In the genomic region with DNA sequence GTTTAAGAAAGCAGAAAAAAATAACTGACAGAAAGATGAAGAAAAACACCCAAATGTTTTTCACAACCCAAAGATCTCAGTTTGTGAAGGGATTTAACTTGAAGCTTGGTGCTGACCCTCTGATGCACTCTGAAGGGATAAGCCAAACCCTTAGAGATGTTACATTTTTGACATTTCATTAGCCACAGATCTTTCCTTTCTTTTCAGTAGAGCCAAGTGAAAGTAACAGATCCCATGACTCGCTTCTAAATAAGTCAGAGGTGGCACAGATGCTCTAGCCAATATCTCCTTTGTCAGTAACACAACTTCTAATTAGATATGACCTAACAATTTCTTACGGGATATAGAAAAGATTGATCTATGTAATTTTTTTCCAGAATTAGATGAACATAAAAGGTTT, we compare ENCODE assay signal across 28 cellular contexts.
DNase-seq lines count a peak whose midpoint lies in the region; ATAC-seq and TF ChIP-seq lines count a peak whose summit lies in the region.
"Had no signal": no experiment of that assay in that cellular context is flagged by ENCODE, and none has a peak within 500 bp of the region (broad histone marks: within the 10 kb centered on the region; RNA-seq: fewer than 3 reads in every experiment).

No MANE protein-coding gene starts in this region.

- H3K27ac ChIP-seq in RWPE2 (ENCODE audit: poor library complexity, severe bottlenecking) (no peak overlapping the region), RWPE1 (no peak overlapping the region)
- H3K27ac ChIP-seq: BLaER1, cardiac muscle cell, colonic mucosa, stomach, thyroid gland, VCaP had no signal

- H3K27me3 ChIP-seq in RWPE2 (ENCODE audit: insufficient read depth, poor library complexity, severe bottlenecking) = no peaks in the 10 kb centered on the region
- H3K27me3 ChIP-seq: BLaER1, cardiac muscle cell, colonic mucosa, stomach, thyroid gland had no signal

- H3K36me3 ChIP-seq in RWPE2 (ENCODE audit: low read depth) = no peaks in the 10 kb centered on the region
- H3K36me3 ChIP-seq: BLaER1, cardiac muscle cell, colonic mucosa, stomach, thyroid gland had no signal

- CTCF ChIA-PET in RWPE1 (lab: Yijun Ruan, JAX) = interaction anchor here (0.5 kb wide), 1 partner anchor 27 kb away, joined by 5 read pairs; no protein-coding TSS in a partner anchor

- POLR2A ChIA-PET in RWPE1 (lab: Yijun Ruan, JAX; ENCODE audit: low non-redundant PET) = no interaction called here

- TF ChIP-seq CTCF in RWPE2 (IDR thresholded peaks at IDR 0.05; ENCODE audit: poor library complexity, severe bottlenecking) = no peak
- TF ChIP-seq CTCF in epithelial cell of esophagus (IDR thresholded peaks at IDR 0.05; ENCODE audit: insufficient read depth, low read depth, low read length, missing control alignments) = no peak
- TF ChIP-seq CTCF in GM13976 (IDR thresholded peaks at IDR 0.05; ENCODE audit: borderline replicate concordance, control extremely low read depth, extremely low read depth, insufficient read depth, missing control alignments) = no peak
- no peak for TF ChIP-seq CTCF in RWPE1 (conservative IDR thresholded peaks at IDR 0.05; ENCODE audit: low read depth)

- DNase-seq in Daoy (ENCODE audit: low read depth) (peak; percentile 6), RWPE2 (ENCODE audit: low spot score) (no peak), epithelial cell of esophagus (ENCODE audit: low read depth) (peak; percentile 4), non-pigmented ciliary epithelial cell (ENCODE audit: low read depth) (peak; percentile 1), GM13976 (ENCODE audit: low spot score) (no peak), RWPE1 (ENCODE audit: low spot score) (no peak)
- DNase-seq: activated CD4-positive, alpha-beta T cell treated with anti-CD3 and anti-CD28 coated beads for 36 hours; activated CD8-positive, alpha-beta memory T cell treated with anti-CD3 and anti-CD28 coated beads for 24 hours; activated T-cell treated with anti-CD3 and anti-CD28 coated beads for 4 hours; colonic mucosa; effector CD4-positive, alpha-beta T cell; immature natural killer cell; left colon; NCI-H2029 treated with DMSO at 0.1 percent for 48 hours; NCI-H526; SIG-M5; stimulated activated CD4-positive, alpha-beta T cell treated with anti-CD3 and anti-CD28 coated beads, Interleukin-12 subunit alpha, Interleukin-12 subunit beta, amount 100 ng/mL, for 4 hours; stimulated activated CD4-positive, alpha-beta T cell treated with anti-CD3 and anti-CD28 coated beads, Interleukin-2, amount 100 ng/mL, for 48 hours; stomach; thyroid gland had no signal

- no peaks in the 10 kb centered on the region for H3K9me3 ChIP-seq in RWPE2 (ENCODE audit: severe bottlenecking)
- H3K9me3 ChIP-seq: BLaER1, colonic mucosa, stomach, thyroid gland had no signal

- ATAC-seq in RWPE2 (ENCODE audit: low read depth) = peak; percentile 14; the same call in 1 of the 3 replicates
- ATAC-seq in HG02970 (IDR thresholded peaks at IDR 0.05; ENCODE audit: low FRiP score, unreplicated experiment) = no peak
- ATAC-seq in HG03135 (IDR thresholded peaks at IDR 0.05; ENCODE audit: unreplicated experiment) = no peak
- ATAC-seq: activated CD4-positive, alpha-beta T cell treated with anti-CD3 and anti-CD28 coated beads for 36 hours; K562; left colon; Panc1; sciatic nerve had no signal

- no peaks in the 10 kb centered on the region for H3K4me1 ChIP-seq in RWPE2 (ENCODE audit: insufficient read depth, poor library complexity, severe bottlenecking)
- H3K4me1 ChIP-seq: BLaER1, colonic mucosa, stomach, thyroid gland had no signal

- in situ Hi-C loops in GM13976 (cut with MboI; ENCODE audit: low sequenced_read_pairs, unreplicated experiment) = no loop called here

- H3K4me3 ChIP-seq in RWPE2 (ENCODE audit: severe bottlenecking) (no peak overlapping the region), epithelial cell of esophagus (ENCODE audit: low read length) (no peak overlapping the region)
- H3K4me3 ChIP-seq: BLaER1, cardiac muscle cell, colonic mucosa, K562, stomach, thyroid gland had no signal

Comparison
In these comparisons a context has a peak if more than half of its experiments do, and no peak if none do; other contexts are left out.
1. DNase-seq: peak in Daoy (single experiment), epithelial cell of esophagus (single experiment) and non-pigmented ciliary epithelial cell (single experiment); none in RWPE2 (single experiment), GM13976 (single experiment) and RWPE1 (single experiment).